22 cellular contexts compared by ENCODE assay signal in genomic region chr12:77213316-77213715, GRCh38.
DNase-seq lines count a peak whose midpoint lies in the region; ATAC-seq, FAIRE-seq and TF ChIP-seq lines count a peak whose summit lies in the region.
"Had no signal": no experiment of that assay in that cellular context is flagged by ENCODE, and none has a peak within 500 bp of the region (broad histone marks: within the 10 kb centered on the region; RNA-seq: fewer than 3 reads in every experiment).

No MANE protein-coding gene starts in this region.

- H3K36me3 ChIP-seq in endothelial cell of umbilical vein (ENCODE audit: control insufficient read depth in 2 of 2, extremely low read depth in 1 of 2, insufficient read depth in 2 of 2, low read length in 2 of 2), result no peaks in the 10 kb centered on the region
- H3K36me3 ChIP-seq in aorta (ENCODE audit: control insufficient read depth in 1 of 2, insufficient read depth in 2 of 2, low read length in 1 of 2), result no peaks in the 10 kb centered on the region
- H3K36me3 ChIP-seq: left lung, MG63 had no signal

- TF ChIP-seq POLR2A in endothelial cell of umbilical vein (IDR thresholded peaks at IDR 0.05; ENCODE audit: low read depth, low read length), result no peak

- ATAC-seq in Right ventricle myocardium superior (ENCODE audit: poor library complexity), result peak; percentile 51
- ATAC-seq in aorta (ENCODE audit: low FRiP score), result peak; percentile 56
- ATAC-seq in GM18909 (IDR thresholded peaks at IDR 0.05; ENCODE audit: poor library complexity, unreplicated experiment), result no peak
- no peak for ATAC-seq in activated T-helper 17 cell treated with anti-CD3 and anti-CD28 coated beads, Interleukin-2, amount 50 U/mL, for 72 hours (replicated peaks)
- ATAC-seq: activated T-cell treated with anti-CD3 and anti-CD28 coated beads, Interleukin-2, amount 50 U/mL, for 4 hours; left lung; natural killer cell treated with Interleukin-12 subunit alpha and Interleukin-12 subunit beta and Interleukin-15 and Interleukin-18, amount 100 ng/mL, for 72 hours; PC-3 had no signal

- no peaks in the 10 kb centered on the region for H3K4me1 Mint-ChIP-seq in activated T-helper 17 cell treated with anti-CD3 and anti-CD28 coated beads, Interleukin-2, amount 50 U/mL, for 72 hours
- H3K4me1 Mint-ChIP-seq: activated naive CD8-positive, alpha-beta T cell treated with anti-CD3 and anti-CD28 coated beads, Interleukin-2, amount 10 ng/mL, durations not matched to agents 7 days and 5 days; CD4-positive, alpha-beta memory T cell had no signal

- H3K9ac ChIP-seq in endothelial cell of umbilical vein (replicated peaks; ENCODE audit: extremely low read depth, insufficient read depth, low read length), result no peak overlapping the region

- peaks cover 15% of the 10 kb centered on the region for H3K4me1 ChIP-seq in endothelial cell of umbilical vein (ENCODE audit: control insufficient read depth, extremely low read depth, insufficient read depth, low read length)
- H3K4me1 ChIP-seq in aorta (ENCODE audit: control insufficient read depth in 1 of 2, insufficient read depth in 2 of 2, low read length in 2 of 2), result no peaks in the 10 kb centered on the region
- H3K4me1 ChIP-seq: left lung had no signal

- peaks cover 3% of the 10 kb centered on the region in 2 experiments for H3K27me3 ChIP-seq in endothelial cell of umbilical vein (ENCODE audit: control insufficient read depth in 2 of 2, insufficient read depth in 2 of 2, low read length in 2 of 2)
- H3K27me3 ChIP-seq in aorta (ENCODE audit: control insufficient read depth in 1 of 2, insufficient read depth in 2 of 2, low read length in 1 of 2), result no peaks in the 10 kb centered on the region
- H3K27me3 ChIP-seq: left lung, MG63 had no signal

- no peak overlapping the region for H2AFZ ChIP-seq in endothelial cell of umbilical vein (ENCODE audit: low read depth, low read length)

- peaks cover 15% of the 10 kb centered on the region for H3K9me3 Mint-ChIP-seq in activated T-helper 17 cell treated with anti-CD3 and anti-CD28 coated beads, Interleukin-2, amount 50 U/mL, for 72 hours

- no peaks in the 10 kb centered on the region for H3K36me3 Mint-ChIP-seq in activated T-helper 17 cell treated with anti-CD3 and anti-CD28 coated beads, Interleukin-2, amount 50 U/mL, for 72 hours (ENCODE audit: low read depth)
- H3K36me3 Mint-ChIP-seq: activated naive CD8-positive, alpha-beta T cell treated with anti-CD3 and anti-CD28 coated beads, Interleukin-2, amount 10 ng/mL, durations not matched to agents 7 days and 5 days; CD4-positive, alpha-beta memory T cell; natural killer cell treated with Interleukin-12 subunit alpha and Interleukin-12 subunit beta and Interleukin-15 and Interleukin-18, amount 100 ng/mL, for 72 hours had no signal

- peak; percentile 97 for FAIRE-seq in endothelial cell of umbilical vein (lab: Jason Lieb, UNC)
- FAIRE-seq: TTC549 had no signal

- H3K27me3 Mint-ChIP-seq in activated T-helper 17 cell treated with anti-CD3 and anti-CD28 coated beads, Interleukin-2, amount 50 U/mL, for 72 hours, result no peaks in the 10 kb centered on the region
- H3K27me3 Mint-ChIP-seq: activated naive CD8-positive, alpha-beta T cell treated with anti-CD3 and anti-CD28 coated beads, Interleukin-2, amount 10 ng/mL, durations not matched to agents 7 days and 5 days; CD4-positive, alpha-beta memory T cell; natural killer cell treated with Interleukin-12 subunit alpha and Interleukin-12 subunit beta and Interleukin-15 and Interleukin-18, amount 100 ng/mL, for 72 hours had no signal

- peak overlapping the region; percentile 37 for H3K4me2 ChIP-seq in endothelial cell of umbilical vein (ENCODE audit: insufficient read depth, low read length)

- dilution Hi-C loops in endothelial cell of umbilical vein (cut with MboI; ENCODE audit: extremely low pct_ligation_motif_present, low sequenced_read_pairs), result no loop called here

- WGBS in aorta, 2 donors, result 7% methylated on average over 5 of the region's 5 CpGs

- H3K27ac ChIP-seq in endothelial cell of umbilical vein (ENCODE audit: insufficient read depth, low read depth, low read length) (peak overlapping the region; percentile 28), aorta (ENCODE audit: low read depth in 1 of 2, low read length in 2 of 2) (no peak overlapping the region)
- H3K27ac ChIP-seq: epithelial cell of prostate, left lung had no signal

- POLR2A ChIA-PET in endothelial cell of umbilical vein (lab: Charles Lee), result interaction anchor here (0.8 kb wide), 1 partner anchor 29 kb away, joined by 3 read pairs; no protein-coding TSS in a partner anchor

- H3K4me3 Mint-ChIP-seq in activated T-helper 17 cell treated with anti-CD3 and anti-CD28 coated beads, Interleukin-2, amount 50 U/mL, for 72 hours, result no peak overlapping the region
- H3K4me3 Mint-ChIP-seq: activated naive CD8-positive, alpha-beta T cell treated with anti-CD3 and anti-CD28 coated beads, Interleukin-2, amount 10 ng/mL, durations not matched to agents 7 days and 5 days; activated T-cell treated with anti-CD3 and anti-CD28 coated beads, Interleukin-2, amount 50 U/mL, for 4 hours; CD4-positive, alpha-beta memory T cell; natural killer cell treated with Interleukin-12 subunit alpha and Interleukin-12 subunit beta and Interleukin-15 and Interleukin-18, amount 100 ng/mL, for 72 hours had no signal

- no peak overlapping the region for H3K27ac Mint-ChIP-seq in activated T-helper 17 cell treated with anti-CD3 and anti-CD28 coated beads, Interleukin-2, amount 50 U/mL, for 72 hours
- H3K27ac Mint-ChIP-seq: activated naive CD8-positive, alpha-beta T cell treated with anti-CD3 and anti-CD28 coated beads, Interleukin-2, amount 10 ng/mL, durations not matched to agents 7 days and 5 days; CD4-positive, alpha-beta memory T cell; natural killer cell treated with Interleukin-12 subunit alpha and Interleukin-12 subunit beta and Interleukin-15 and Interleukin-18, amount 100 ng/mL, for 72 hours had no signal

- H3K4me3 ChIP-seq in endothelial cell of umbilical vein (replicated peaks in 1 of 3; ENCODE audit: insufficient read depth in 1 of 3, low read depth in 1 of 3, low read length in 3 of 3), result no peak overlapping the region
- no peak overlapping the region for H3K4me3 ChIP-seq in aorta (ENCODE audit: low read length in 2 of 2)
- H3K4me3 ChIP-seq: left lung, MG63 had no signal

- CTCF ChIA-PET in endothelial cell of umbilical vein (lab: Charles Lee), result interaction anchor here (0.8 to 1.9 kb wide), 6 partner anchors 9 to 472 kb away, joined by 3 to 9 read pairs (median 4); no protein-coding TSS in a partner anchor

- peak in 1 of 2 donors; percentile 14 for TF ChIP-seq CTCF in endothelial cell of umbilical vein (IDR thresholded peaks at IDR 0.05; ENCODE audit: extremely low read depth in 1 of 2, insufficient read depth in 1 of 2, low read depth in 1 of 2, low read length in 2 of 2)

- no TSS peak for BruUV-seq in endothelial cell of umbilical vein (replicated peaks; lab: Mats Ljungman, UMichigan)

- H4K20me1 ChIP-seq in endothelial cell of umbilical vein (replicated peaks; ENCODE audit: control insufficient read depth, extremely low read depth, insufficient read depth, low read length), result no peaks in the 10 kb centered on the region

- H3K79me2 ChIP-seq in endothelial cell of umbilical vein (ENCODE audit: control insufficient read depth, insufficient read depth, low read length), result no peaks in the 10 kb centered on the region

- intact Hi-C loops in Right ventricle myocardium superior (cut with DNase I) (no loop called here), cardiac septum (cut with DNase I) (no loop called here), endothelial cell of umbilical vein (cut with micrococcal nuclease) (loop anchor here (1.0 to 10.0 kb wide), 6 partner anchors 17 to 621 kb away; partner anchors contain the start of genes E2F7 and NAV3), aorta (cut with DNase I) (no loop called here)

- no peaks in the 10 kb centered on the region for H3K9me1 ChIP-seq in endothelial cell of umbilical vein (replicated peaks; ENCODE audit: control insufficient read depth, extremely low read depth, insufficient read depth, low read length)

- H3K9me3 ChIP-seq in endothelial cell of umbilical vein (replicated peaks; ENCODE audit: control insufficient read depth, insufficient read depth, low read length) (no peaks in the 10 kb centered on the region), aorta (ENCODE audit: control insufficient read depth, low read length) (no peaks in the 10 kb centered on the region)
- H3K9me3 ChIP-seq: MG63 had no signal

- DNase-seq in Right ventricle myocardium superior (no peak), cardiac septum (ENCODE audit: low spot score) (no peak), endothelial cell of umbilical vein (ENCODE audit: low read depth, low spot score) (peak; percentile 98), mucosa of gallbladder (ENCODE audit: low spot score) (peak; percentile 59), aorta (no peak), cerebellum (ENCODE audit: low spot score) (no peak)
- DNase-seq: activated CD4-positive, alpha-beta T cell treated with anti-CD3 and anti-CD28 coated beads, Interleukin-2, amount 50 U/mL, for 4 hours; activated naive CD8-positive, alpha-beta T cell treated with anti-CD3 and anti-CD28 coated beads, Interleukin-2, amount 10 ng/mL, durations not matched to agents 7 days and 5 days; activated T-cell treated with anti-CD3 and anti-CD28 coated beads, Interleukin-2, amount 50 U/mL, for 4 hours; CD4-positive, alpha-beta memory T cell; EL; left lung; MG63; NCI-H2029; NCI-H526 treated with DMSO at 0.1 percent for 48 hours; PC-3; stimulated activated CD4-positive, alpha-beta T cell treated with anti-CD3 and anti-CD28 coated beads, Interleukin-4, amount 100 ng/mL, for 1 hour had no signal

TF ChIP-seq in endothelial cell of umbilical vein, 7 proteins besides CTCF, POLR2A, EP300 and RAD21:
- TF ChIP-seq JUN (IDR thresholded peaks at IDR 0.05; ENCODE audit: borderline replicate concordance, insufficient read depth, insufficient read length, low read depth) (peak; percentile 12), GATA2 (IDR thresholded peaks at IDR 0.05; ENCODE audit: insufficient read depth, insufficient read length, low read depth, low read length) (no peak), FOS (IDR thresholded peaks at IDR 0.05; ENCODE audit: borderline replicate concordance, insufficient read depth, low read length) (no peak), EZH2 (IDR thresholded peaks at IDR 0.05; ENCODE audit: borderline replicate concordance, low read depth, low read length, severe bottlenecking) (no peak), MAX (IDR thresholded peaks at IDR 0.05; ENCODE audit: insufficient read depth, insufficient read length) (no peak), MYC (IDR thresholded peaks at IDR 0.05; ENCODE audit: low read depth, low read length) (no peak), POLR2AphosphoS5 (IDR thresholded peaks at IDR 0.05; ENCODE audit: insufficient read depth, low read depth, low read length) (peak; percentile 30)

Comparison
In these comparisons a context has a peak if more than half of its experiments do, and no peak if none do; other contexts are left out.
1. ATAC-seq: peak in Right ventricle myocardium superior (single experiment) and aorta (single experiment); none in GM18909 (single experiment) and activated T-helper 17 cell treated with anti-CD3 and anti-CD28 coated beads, Interleukin-2, amount 50 U/mL, for 72 hours (single experiment).
2. DNase-seq: peak in endothelial cell of umbilical vein (single experiment) and mucosa of gallbladder (single experiment); none in Right ventricle myocardium superior (single experiment), cardiac septum (single experiment), aorta (0 of 2) and cerebellum (single experiment).